20 cellular contexts compared by ENCODE assay signal in the genomic region with DNA sequence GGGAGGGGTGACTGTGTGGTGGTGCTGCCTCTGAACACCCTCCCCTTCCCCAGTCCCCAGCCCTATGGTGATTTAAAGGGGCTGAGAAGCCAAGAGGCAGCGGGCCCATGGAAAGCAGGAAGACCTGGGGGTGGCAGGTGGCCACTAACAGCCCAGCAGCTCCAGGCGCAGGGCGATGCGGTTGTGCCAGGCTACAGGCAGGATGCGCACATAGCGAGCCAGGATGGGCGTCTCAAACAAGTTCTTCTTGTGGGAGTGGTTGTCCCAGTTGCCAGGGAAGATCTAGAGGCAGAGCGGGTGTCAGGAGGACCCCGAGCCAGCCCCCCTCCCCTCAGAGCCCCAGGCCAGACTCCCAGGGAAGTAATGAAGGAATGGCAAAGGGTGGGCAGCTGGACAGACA. TPM values are rescaled to one million over a fixed set of nuclear protein-coding genes. Genes with fewer than 3 reads are reported as not detected.
A peak's percentile ranks its signal among the peaks of the same experiment; 100 is the strongest.
DNase-seq lines count a peak whose midpoint lies in the region; ATAC-seq and TF ChIP-seq lines count a peak whose summit lies in the region.
"Had no signal": no experiment of that assay in that cellular context is flagged by ENCODE, and none has a peak within 500 bp of the region (broad histone marks: within the 10 kb centered on the region; RNA-seq: fewer than 3 reads in every experiment).

No MANE protein-coding gene starts in this region.

- H3K36me3 ChIP-seq in left ventricle myocardium inferior (peaks cover 53% of the 10 kb centered on the region), osteoblast (ENCODE audit: insufficient read depth, low read length) (peaks cover 54% of the 10 kb centered on the region), smooth muscle cell (ENCODE audit: low read depth) (no peaks in the 10 kb centered on the region)
- H3K36me3 ChIP-seq: BE2C had no signal

- 98% methylated on average over 9 of the region's 9 CpGs for WGBS in smooth muscle cell (ENCODE audit: low lambda C conversion rate)

- H3K27ac ChIP-seq in left ventricle myocardium inferior (replicated peaks) (peak overlapping the region; percentile 91), osteoblast (ENCODE audit: low read depth, low read length) (peak overlapping the region; percentile 12), smooth muscle cell (ENCODE audit: low read depth) (peak overlapping the region; percentile 97)
- H3K27ac ChIP-seq: GM23248 had no signal

- H3K27ac Mint-ChIP-seq in T-helper 17 cell: peak overlapping the region; percentile 100
- no peak overlapping the region for H3K27ac Mint-ChIP-seq in stimulated activated naive B cell treated with anti-CD40 and anti-IgM and Interleukin-4, amounts not matched to agents 10 μg/mL and 1 μg/mL and 100 μg/mL, for 72 hours
- H3K27ac Mint-ChIP-seq in immature natural killer cell: no peak overlapping the region

- no peak for ATAC-seq in Right ventricle myocardium superior (ENCODE audit: poor library complexity)
- no peak for ATAC-seq in T-helper 17 cell
- no peak for ATAC-seq in stimulated activated naive B cell treated with anti-CD40 and anti-IgM and Interleukin-4, amounts not matched to agents 10 μg/mL and 1 μg/mL and 100 μg/mL, for 72 hours (replicated peaks)
- ATAC-seq: CD8-positive, alpha-beta T cell; GM12878; HCT116 had no signal

- H3K9me3 ChIP-seq in left ventricle myocardium inferior (replicated peaks) (no peaks in the 10 kb centered on the region), T-helper 17 cell (ENCODE audit: control insufficient read depth, low read length, poor library complexity, severe bottlenecking) (no peaks in the 10 kb centered on the region), osteoblast (ENCODE audit: low read depth, low read length) (no peaks in the 10 kb centered on the region), smooth muscle cell (replicated peaks; ENCODE audit: low read depth) (no peaks in the 10 kb centered on the region)
- H3K9me3 ChIP-seq: BE2C had no signal

- H3K4me3 Mint-ChIP-seq in T-helper 17 cell: no peak overlapping the region
- H3K4me3 Mint-ChIP-seq in stimulated activated naive B cell treated with anti-CD40 and anti-IgM and Interleukin-4, amounts not matched to agents 10 μg/mL and 1 μg/mL and 100 μg/mL, for 72 hours: no peak overlapping the region
- H3K4me3 Mint-ChIP-seq in immature natural killer cell: no peak overlapping the region
- H3K4me3 Mint-ChIP-seq: CD8-positive, alpha-beta T cell had no signal

- H3F3A ChIP-seq in smooth muscle cell (ENCODE audit: low read depth): no peaks in the 10 kb centered on the region

- H3K27me3 Mint-ChIP-seq in T-helper 17 cell (no peaks in the 10 kb centered on the region), immature natural killer cell (ENCODE audit: low read depth in 3 of 3) (peaks cover 2 to 4% (median 4%) of the 10 kb centered on the region in 3 donors)
- H3K27me3 Mint-ChIP-seq in stimulated activated naive B cell treated with anti-CD40 and anti-IgM and Interleukin-4, amounts not matched to agents 10 μg/mL and 1 μg/mL and 100 μg/mL, for 72 hours: peaks cover 4 to 13% of the 10 kb centered on the region in 2 donors

- H3K4me1 ChIP-seq in left ventricle myocardium inferior (peaks cover 92% of the 10 kb centered on the region), osteoblast (ENCODE audit: insufficient read depth, low read length) (peaks cover 33% of the 10 kb centered on the region), smooth muscle cell (ENCODE audit: low read depth) (peaks cover 27% of the 10 kb centered on the region)

- TF ChIP-seq CTCF in left ventricle myocardium inferior (IDR thresholded peaks at IDR 0.05; ENCODE audit: borderline replicate concordance): no peak
- TF ChIP-seq CTCF in osteoblast (IDR thresholded peaks at IDR 0.05; ENCODE audit: extremely low read depth, low read depth, low read length): no peak
- TF ChIP-seq CTCF in smooth muscle cell (IDR thresholded peaks at IDR 0.05; ENCODE audit: borderline replicate concordance, insufficient read depth, poor library complexity, severe bottlenecking): no peak

- H2AFZ ChIP-seq in osteoblast (ENCODE audit: low read length): no peak overlapping the region
- no peak overlapping the region for H2AFZ ChIP-seq in smooth muscle cell (ENCODE audit: low read depth)
- H2AFZ ChIP-seq: GM23248 had no signal

- H3K9ac ChIP-seq in smooth muscle cell (ENCODE audit: low read depth): no peak overlapping the region
- H3K9ac ChIP-seq: GM23248 had no signal

- DNase-seq in left ventricle myocardium inferior (no peak), Right ventricle myocardium superior (no peak), T-helper 17 cell (no peak), osteoblast (ENCODE audit: insufficient read length, low spot score, missing footprints) (no peak), smooth muscle cell (lab: John Stamatoyannopoulos, UW; ENCODE audit: unreplicated experiment) (no peak), NCI-H524 (lab: John Stamatoyannopoulos, UW) (no peak), immature natural killer cell (no peak)
- no peak for DNase-seq in stimulated activated naive B cell treated with anti-CD40 and anti-IgM and Interleukin-4, amounts not matched to agents 10 μg/mL and 1 μg/mL and 100 μg/mL, for 72 hours
- DNase-seq: BE2C; Calu3; CD8-positive, alpha-beta T cell; EL; GM23248; NCI-H1105 treated with DMSO at 0.1 percent for 48 hours; NCI-H1694; NCI-H510A treated with DMSO at 0.1 percent for 48 hours; SHP77 had no signal

- H3K27me3 ChIP-seq in left ventricle myocardium inferior (ENCODE audit: low read depth) (peaks cover 10% of the 10 kb centered on the region), osteoblast (ENCODE audit: insufficient read depth, low read length) (no peaks in the 10 kb centered on the region), smooth muscle cell (ENCODE audit: low read depth) (peaks cover 11% of the 10 kb centered on the region)

- H3K4me1 Mint-ChIP-seq in T-helper 17 cell: peaks cover 43% of the 10 kb centered on the region
- H3K4me1 Mint-ChIP-seq in stimulated activated naive B cell treated with anti-CD40 and anti-IgM and Interleukin-4, amounts not matched to agents 10 μg/mL and 1 μg/mL and 100 μg/mL, for 72 hours: peaks cover 12 to 24% of the 10 kb centered on the region in 2 donors
- peaks cover 8 to 9% of the 10 kb centered on the region in 2 donors for H3K4me1 Mint-ChIP-seq in immature natural killer cell

- H3K36me3 Mint-ChIP-seq in T-helper 17 cell (ENCODE audit: low read depth): peaks cover 7% of the 10 kb centered on the region
- no peaks in the 10 kb centered on the region for H3K36me3 Mint-ChIP-seq in stimulated activated naive B cell treated with anti-CD40 and anti-IgM and Interleukin-4, amounts not matched to agents 10 μg/mL and 1 μg/mL and 100 μg/mL, for 72 hours
- H3K36me3 Mint-ChIP-seq in immature natural killer cell: peaks cover 0 to 12% (median 8%) of the 10 kb centered on the region in 3 donors

- peaks cover 32% of the 10 kb centered on the region for H4K20me1 ChIP-seq in osteoblast (ENCODE audit: insufficient read depth, low read length)
- peaks cover 30% of the 10 kb centered on the region for H4K20me1 ChIP-seq in smooth muscle cell (ENCODE audit: low read depth)

- H3K79me2 ChIP-seq in osteoblast (ENCODE audit: insufficient read depth, low read length) (peaks cover 13% of the 10 kb centered on the region), smooth muscle cell (ENCODE audit: low read depth) (no peaks in the 10 kb centered on the region)

- H3K9me3 Mint-ChIP-seq in stimulated activated naive B cell treated with anti-CD40 and anti-IgM and Interleukin-4, amounts not matched to agents 10 μg/mL and 1 μg/mL and 100 μg/mL, for 72 hours: no peaks in the 10 kb centered on the region
- H3K9me3 Mint-ChIP-seq in immature natural killer cell: no peaks in the 10 kb centered on the region
- H3K9me3 Mint-ChIP-seq: CD8-positive, alpha-beta T cell had no signal

- H3K4me2 ChIP-seq in osteoblast (ENCODE audit: insufficient read depth, low read length) (no peak overlapping the region), smooth muscle cell (no peak overlapping the region)

- H3K4me3 ChIP-seq in left ventricle myocardium inferior: no peak overlapping the region
- H3K4me3 ChIP-seq in osteoblast (ENCODE audit: insufficient read depth, low read length): no peak overlapping the region
- no peak overlapping the region for H3K4me3 ChIP-seq in smooth muscle cell
- H3K4me3 ChIP-seq: GM12878, GM23248, SK-N-MC had no signal

- intact Hi-C loops in left ventricle myocardium inferior (cut with micrococcal nuclease) (no loop called here), Right ventricle myocardium superior (cut with DNase I) (no loop called here)

RNA-seq across cellular contexts. Expression of a gene that starts 3.9 kb away (rescaled TPM):
- total RNA-seq in left ventricle myocardium inferior (3.2 TPM), Right ventricle myocardium superior (2.0 TPM), T-helper 17 cell (100 to 1,000 TPM; 103 to 105 TPM), osteoblast (14.7 and 18.8 TPM in 2 replicates), smooth muscle cell (4.5 and 6.5 TPM in 2 replicates)
- polyA plus RNA-seq in smooth muscle cell (5.2 and 7.6 TPM in 2 replicates), immature natural killer cell (1 to 10 TPM; 3.4 to 7.8 (median 5.3) TPM)

RNA-seq across cellular contexts. Expression of a gene that starts 13.9 kb away (rescaled TPM):
- total RNA-seq in left ventricle myocardium inferior: 421 TPM
- 290 TPM for total RNA-seq in Right ventricle myocardium superior
- total RNA-seq in T-helper 17 cell: 10 to 100 TPM; 69.1 to 77.8 TPM
- total RNA-seq in osteoblast: 195 and 209 TPM in 2 replicates
- 185 and 222 TPM in 2 replicates for total RNA-seq in smooth muscle cell
- 237 and 247 TPM in 2 replicates for polyA plus RNA-seq in smooth muscle cell
- 1 to 10 TPM; 3.8 to 6.9 (median 4.4) TPM for polyA plus RNA-seq in immature natural killer cell

Comparison
In these comparisons a context has a peak if more than half of its experiments do, and no peak if none do; other contexts are left out.
1. H3K27ac ChIP-seq: peak in every context shown above with its lines; median percentile 97 in smooth muscle cell; 91 in left ventricle myocardium inferior; 12 in osteoblast.